Comparison of ENCODE assay signal across 9 cellular contexts in genomic region chr4:37383579-37384229, GRCh38.
A peak's percentile ranks its signal among the peaks of the same experiment; 100 is the strongest.
DNase-seq lines count a peak whose midpoint lies in the region; ATAC-seq and TF ChIP-seq lines count a peak whose summit lies in the region.
"Had no signal": no experiment of that assay in that cellular context is flagged by ENCODE, and none has a peak within 500 bp of the region (broad histone marks: within the 10 kb centered on the region; RNA-seq: fewer than 3 reads in every experiment).

No MANE protein-coding gene starts in this region.

- no peak overlapping the region for H2AFZ ChIP-seq in osteoblast (ENCODE audit: low read length)

- no peaks in the 10 kb centered on the region for H3K36me3 Mint-ChIP-seq in endothelial cell (ENCODE audit: low read depth, unreplicated experiment)
- H3K36me3 Mint-ChIP-seq: IgD-negative memory B cell had no signal

- no peak overlapping the region for H3K9ac ChIP-seq in NT2/D1 (ENCODE audit: insufficient read length, low read depth)

- CTCF ChIA-PET in AG04450 (lab: Charles Lee): interaction anchor here (0.5 kb wide), 1 partner anchor 314 kb away, joined by 3 read pairs; no protein-coding TSS in a partner anchor

- no peak overlapping the region for H3K4me2 ChIP-seq in osteoblast (ENCODE audit: insufficient read depth, low read length)

- no peaks in the 10 kb centered on the region for H3K9me3 ChIP-seq in AG04450 (ENCODE audit: control insufficient read depth, insufficient read depth, low read length)
- no peaks in the 10 kb centered on the region for H3K9me3 ChIP-seq in NT2/D1 (ENCODE audit: insufficient read depth, low read length)
- H3K9me3 ChIP-seq in osteoblast (ENCODE audit: low read depth, low read length): no peaks in the 10 kb centered on the region

- no peak overlapping the region for H3K4me3 Mint-ChIP-seq in endothelial cell (ENCODE audit: unreplicated experiment)
- H3K4me3 Mint-ChIP-seq: IgD-negative memory B cell had no signal

- peak; percentile 47 for TF ChIP-seq CTCF in AG04450 (IDR thresholded peaks at IDR 0.05; ENCODE audit: low read depth, low read length)
- peak; percentile 77 for TF ChIP-seq CTCF in endothelial cell (IDR thresholded peaks at IDR 0.05; ENCODE audit: unreplicated experiment)
- peak; percentile 64 for TF ChIP-seq CTCF in osteoblast (IDR thresholded peaks at IDR 0.05; ENCODE audit: extremely low read depth, low read depth, low read length)
- TF ChIP-seq CTCF in coronary artery (IDR thresholded peaks at IDR 0.05): no peak

- no peaks in the 10 kb centered on the region for H3K4me1 Mint-ChIP-seq in endothelial cell (ENCODE audit: unreplicated experiment)

- H3K9me3 Mint-ChIP-seq in endothelial cell (ENCODE audit: unreplicated experiment): no peaks in the 10 kb centered on the region
- H3K9me3 Mint-ChIP-seq: IgD-negative memory B cell had no signal

- H3K4me1 ChIP-seq in NT2/D1 (ENCODE audit: insufficient read depth, insufficient read length): no peaks in the 10 kb centered on the region
- no peaks in the 10 kb centered on the region for H3K4me1 ChIP-seq in osteoblast (ENCODE audit: insufficient read depth, low read length)

- no peaks in the 10 kb centered on the region for H3K79me2 ChIP-seq in osteoblast (ENCODE audit: insufficient read depth, low read length)

- peak; percentile 65 for ATAC-seq in HG03025 (IDR thresholded peaks at IDR 0.05; ENCODE audit: low FRiP score, unreplicated experiment)

- no peak overlapping the region for H3K4me3 ChIP-seq in AG04450 (ENCODE audit: low read depth, low read length)
- no peak overlapping the region for H3K4me3 ChIP-seq in NT2/D1 (ENCODE audit: insufficient read length, low read depth)
- no peak overlapping the region for H3K4me3 ChIP-seq in osteoblast (ENCODE audit: insufficient read depth, low read length)
- no peak overlapping the region for H3K4me3 ChIP-seq in coronary artery

- no peaks in the 10 kb centered on the region for H4K20me1 ChIP-seq in osteoblast (ENCODE audit: insufficient read depth, low read length)

- H3K27me3 ChIP-seq in AG04450 (ENCODE audit: control insufficient read depth, insufficient read depth, low read length) (no peaks in the 10 kb centered on the region), NT2/D1 (ENCODE audit: insufficient read depth, insufficient read length) (no peaks in the 10 kb centered on the region), osteoblast (ENCODE audit: insufficient read depth, low read length) (no peaks in the 10 kb centered on the region)

- no peak overlapping the region for H3K27ac Mint-ChIP-seq in endothelial cell (ENCODE audit: unreplicated experiment)
- H3K27ac Mint-ChIP-seq: IgD-negative memory B cell had no signal

- peaks cover 3% of the 10 kb centered on the region for H3K27me3 Mint-ChIP-seq in endothelial cell (ENCODE audit: unreplicated experiment)

- POLR2A ChIA-PET in AG04450 (lab: Yijun Ruan, JAX): no interaction called here

- DNase-seq in AG04450 (ENCODE audit: low read depth, low spot score) (no peak), GM03348 (ENCODE audit: low spot score) (peak; percentile 40), NT2/D1 (ENCODE audit: low read depth, low spot score) (peak; percentile 39), endothelial cell (ENCODE audit: low spot score) (peak; percentile 52), osteoblast (ENCODE audit: insufficient read length, low spot score, missing footprints) (no peak), coronary artery (ENCODE audit: low spot score) (no peak), amniotic stem cell (lab: John Stamatoyannopoulos, UW) (no peak)

- H3K27ac ChIP-seq in AG04450 (ENCODE audit: low read depth, low read length) (no peak overlapping the region), osteoblast (ENCODE audit: low read depth, low read length) (no peak overlapping the region), coronary artery (no peak overlapping the region)

- no peaks in the 10 kb centered on the region for H3K36me3 ChIP-seq in NT2/D1 (ENCODE audit: insufficient read depth, insufficient read length, low read length)
- no peaks in the 10 kb centered on the region for H3K36me3 ChIP-seq in osteoblast (ENCODE audit: insufficient read depth, low read length)

Comparison
In these comparisons a context has a peak if more than half of its experiments do, and no peak if none do; other contexts are left out.
1. DNase-seq: peak in GM03348 (single experiment), NT2/D1 (single experiment) and endothelial cell (single experiment); none in AG04450 (single experiment), osteoblast (single experiment), coronary artery (single experiment) and amniotic stem cell (single experiment).